Comparison of ENCODE assay signal across 9 cellular contexts in genomic region chr10:73166972-73167371, GRCh38. TPM values are rescaled to one million over a fixed set of nuclear protein-coding genes. Genes with fewer than 3 reads are reported as not detected.
A peak's percentile ranks its signal among the peaks of the same experiment; 100 is the strongest.
DNase-seq lines count a peak whose midpoint lies in the region; ATAC-seq and TF ChIP-seq lines count a peak whose summit lies in the region.
"Had no signal": no experiment of that assay in that cellular context is flagged by ENCODE, and none has a peak within 500 bp of the region (broad histone marks: within the 10 kb centered on the region; RNA-seq: fewer than 3 reads in every experiment).

No MANE protein-coding gene starts in this region.

- no peaks in the 10 kb centered on the region for H3K27me3 ChIP-seq in right lobe of liver
- no peaks in the 10 kb centered on the region for H3K27me3 ChIP-seq in tibial artery

- no peaks in the 10 kb centered on the region for H3K9me3 ChIP-seq in right lobe of liver
- H3K9me3 ChIP-seq in tibial artery: no peaks in the 10 kb centered on the region

- intact Hi-C loops in right lobe of liver (cut with DNase I) (no loop called here), tibial artery (cut with DNase I; ENCODE audit: low total_unique reads) (no loop called here)

- peak overlapping the region; percentile 100 for H3K4me3 Mint-ChIP-seq in activated T-cell treated with anti-CD3 and anti-CD28 coated beads, Interleukin-2, amount 50 U/mL, for 4 hours
- peak overlapping the region; percentile 100 for H3K4me3 Mint-ChIP-seq in activated naive CD8-positive, alpha-beta T cell treated with anti-CD3 and anti-CD28 coated beads, Interleukin-2, amount 50 U/mL, for 24 hours

- peaks cover 46% of the 10 kb centered on the region for H3K4me1 Mint-ChIP-seq in activated T-cell treated with anti-CD3 and anti-CD28 coated beads, Interleukin-2, amount 50 U/mL, for 4 hours (ENCODE audit: low read depth)
- peaks cover 49% of the 10 kb centered on the region for H3K4me1 Mint-ChIP-seq in activated naive CD8-positive, alpha-beta T cell treated with anti-CD3 and anti-CD28 coated beads, Interleukin-2, amount 50 U/mL, for 24 hours

- no peaks in the 10 kb centered on the region for H3K9me3 Mint-ChIP-seq in activated T-cell treated with anti-CD3 and anti-CD28 coated beads, Interleukin-2, amount 50 U/mL, for 4 hours
- no peaks in the 10 kb centered on the region for H3K9me3 Mint-ChIP-seq in activated naive CD8-positive, alpha-beta T cell treated with anti-CD3 and anti-CD28 coated beads, Interleukin-2, amount 50 U/mL, for 24 hours

- WGBS in right lobe of liver (ENCODE audit: insufficient coverage, low coverage, low lambda C conversion rate, missing lambda C conversion rate): 80% methylated on average over 2 of the region's 2 CpGs

- TF ChIP-seq CTCF in right lobe of liver (IDR thresholded peaks at IDR 0.05) (no peak), tibial artery (IDR thresholded peaks at IDR 0.05) (no peak)

- H3K4me3 ChIP-seq in right lobe of liver (peak overlapping the region; percentile 76 to 86 (median 80)), tibial artery (peak overlapping the region; percentile 81 to 87)

- ATAC-seq in activated T-cell treated with anti-CD3 and anti-CD28 coated beads, Interleukin-2, amount 50 U/mL, for 4 hours: no peak
- no peak for ATAC-seq in activated naive CD8-positive, alpha-beta T cell treated with anti-CD3 and anti-CD28 coated beads, Interleukin-2, amount 50 U/mL, for 24 hours
- ATAC-seq in right lobe of liver (no peak), HG02981 (IDR thresholded peaks at IDR 0.05; ENCODE audit: unreplicated experiment) (no peak)

- H3K4me1 ChIP-seq in right lobe of liver (peaks cover 0 to 14% (median 3%) of the 10 kb centered on the region in 4 donors), tibial artery (peaks cover 0 to 55% (median 27%) of the 10 kb centered on the region in 4 donors)

- no peak for DNase-seq in activated T-cell treated with anti-CD3 and anti-CD28 coated beads, Interleukin-2, amount 50 U/mL, for 4 hours
- DNase-seq in activated T-cell treated with anti-CD3 and anti-CD28 coated beads, Interleukin-2, amount 50 U/mL, for 1 hour: no peak
- DNase-seq in activated naive CD8-positive, alpha-beta T cell treated with anti-CD3 and anti-CD28 coated beads, Interleukin-2, amount 50 U/mL, for 24 hours: no peak
- DNase-seq in right lobe of liver (no peak), tibial artery (no peak), ureter (ENCODE audit: low spot score) (no peak), EL (no peak)
- DNase-seq: SHP77 treated with DMSO at 0.1 percent for 48 hours had no signal

- H3K27ac ChIP-seq in right lobe of liver (peak overlapping the region in 1 of 3 donors; percentile 93), tibial artery (peak overlapping the region; percentile 96)

- H3K36me3 ChIP-seq in right lobe of liver (peaks cover 0 to 5% (median 0%) of the 10 kb centered on the region in 4 donors), tibial artery (peaks cover 9 to 14% (median 11%) of the 10 kb centered on the region in 3 donors)

- no peak for TF ChIP-seq POLR2A in right lobe of liver (IDR thresholded peaks at IDR 0.05)

- no peaks in the 10 kb centered on the region for H3K27me3 Mint-ChIP-seq in activated T-cell treated with anti-CD3 and anti-CD28 coated beads, Interleukin-2, amount 50 U/mL, for 4 hours (ENCODE audit: low read depth)
- H3K27me3 Mint-ChIP-seq in activated naive CD8-positive, alpha-beta T cell treated with anti-CD3 and anti-CD28 coated beads, Interleukin-2, amount 50 U/mL, for 24 hours: no peaks in the 10 kb centered on the region

- peak overlapping the region; percentile 99 for H3K27ac Mint-ChIP-seq in activated naive CD8-positive, alpha-beta T cell treated with anti-CD3 and anti-CD28 coated beads, Interleukin-2, amount 50 U/mL, for 24 hours

- peaks cover 19% of the 10 kb centered on the region for H3K36me3 Mint-ChIP-seq in activated T-cell treated with anti-CD3 and anti-CD28 coated beads, Interleukin-2, amount 50 U/mL, for 4 hours (ENCODE audit: insufficient read depth)
- H3K36me3 Mint-ChIP-seq in activated naive CD8-positive, alpha-beta T cell treated with anti-CD3 and anti-CD28 coated beads, Interleukin-2, amount 50 U/mL, for 24 hours (ENCODE audit: low read depth): peaks cover 28% of the 10 kb centered on the region

RNA-seq across cellular contexts. Expression of gene ECD, which starts 0.8 kb away (rescaled TPM):
- total RNA-seq in activated T-cell treated with anti-CD3 and anti-CD28 coated beads, Interleukin-2, amount 50 U/mL, for 4 hours: 10 to 100 TPM; 37.4 to 38.9 (median 37.9) TPM
- total RNA-seq in right lobe of liver (10 to 100 TPM in 5 of 6 experiments, 1 to 10 TPM in 1; 8.8 to 21.2 (median 11.7) TPM), ureter (39.1 TPM)

RNA-seq across cellular contexts. Expression of gene FAM149B1, which starts 0.9 kb away (rescaled TPM):
- 1 to 10 TPM; 4.2 to 6.0 (median 5.1) TPM for total RNA-seq in activated T-cell treated with anti-CD3 and anti-CD28 coated beads, Interleukin-2, amount 50 U/mL, for 4 hours
- 10 to 100 TPM in 4 of 6 experiments, 1 to 10 TPM in 2; 9.2 to 19.9 (median 13.8) TPM for total RNA-seq in right lobe of liver
- 32.9 TPM for total RNA-seq in ureter

RNA-seq across cellular contexts. Expression of gene NUDT13, which starts 56.7 kb away (rescaled TPM):
- total RNA-seq in activated T-cell treated with anti-CD3 and anti-CD28 coated beads, Interleukin-2, amount 50 U/mL, for 4 hours: 1 to 10 TPM in 1 of 3 donors, under 1 TPM in 2; 0.68 to 1.3 (median 0.76) TPM
- total RNA-seq in right lobe of liver (1 to 10 TPM; 1.8 to 4.2 (median 2.1) TPM), ureter (2.5 TPM)
